In the genomic region with DNA sequence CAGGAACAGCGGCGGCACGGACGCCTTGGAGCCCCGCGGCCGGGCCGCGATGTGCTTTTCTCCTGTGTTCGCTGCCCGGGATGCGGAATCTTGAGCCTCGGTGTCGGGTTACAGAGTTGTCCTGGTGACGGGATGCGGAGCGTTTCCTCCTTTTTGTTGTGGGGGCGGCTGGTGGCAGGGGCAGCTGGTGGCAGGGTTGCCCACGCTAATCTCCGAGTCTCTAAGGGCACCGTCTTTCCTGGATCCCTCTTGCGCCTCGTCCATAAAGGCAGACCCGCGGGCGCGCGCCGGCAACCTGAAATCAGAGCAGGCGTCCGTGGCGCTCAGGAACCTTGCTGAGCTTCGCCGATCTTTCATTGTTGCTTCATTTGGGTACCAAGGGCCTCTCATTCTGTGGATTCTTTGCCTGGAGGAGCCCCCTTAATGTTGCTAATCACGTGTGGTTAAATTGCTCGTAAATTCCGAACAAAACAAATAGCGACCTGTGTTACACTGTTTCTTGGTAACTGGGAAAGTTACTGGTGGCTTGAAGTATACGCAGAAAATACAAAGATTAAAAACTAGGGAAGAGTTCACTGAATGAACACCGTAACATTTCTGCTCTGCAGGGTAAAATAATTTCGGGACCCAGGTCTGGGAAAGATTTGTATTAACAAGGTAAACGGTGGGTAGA, we compare ENCODE assay signal across 8 cellular contexts. TPM values are rescaled to one million over a fixed set of nuclear protein-coding genes. Genes with fewer than 3 reads are reported as not detected.
DNase-seq lines count a peak whose midpoint lies in the region; ATAC-seq and TF ChIP-seq lines count a peak whose summit lies in the region.

No MANE protein-coding gene starts in this region.

- H3K4me1 Mint-ChIP-seq in activated naive CD8-positive, alpha-beta T cell treated with anti-CD3 and anti-CD28 coated beads for 36 hours, result peaks cover 19% of the 10 kb centered on the region

- H3K4me3 ChIP-seq in HUES64 (ENCODE audit: low read length) (peak overlapping the region; percentile 82), osteoblast (ENCODE audit: insufficient read depth, low read length) (peak overlapping the region; percentile 88), aorta (ENCODE audit: low read length in 2 of 2) (peak overlapping the region; percentile 66 to 98)

- H3K27me3 ChIP-seq in HUES64 (ENCODE audit: insufficient read depth, low read length), result no peaks in the 10 kb centered on the region
- no peaks in the 10 kb centered on the region for H3K27me3 ChIP-seq in osteoblast (ENCODE audit: insufficient read depth, low read length)
- no peaks in the 10 kb centered on the region for H3K27me3 ChIP-seq in aorta (ENCODE audit: control insufficient read depth in 1 of 2, insufficient read depth in 2 of 2, low read length in 1 of 2)

- peaks cover 34% of the 10 kb centered on the region for H3K4me1 ChIP-seq in HUES64 (ENCODE audit: insufficient read depth, low read length)
- peaks cover 41% of the 10 kb centered on the region for H3K4me1 ChIP-seq in osteoblast (ENCODE audit: insufficient read depth, low read length)
- peaks cover 0 to 2% of the 10 kb centered on the region in 2 donors for H3K4me1 ChIP-seq in aorta (ENCODE audit: control insufficient read depth in 1 of 2, insufficient read depth in 2 of 2, low read length in 2 of 2)

- no peaks in the 10 kb centered on the region for H3K36me3 Mint-ChIP-seq in activated naive CD8-positive, alpha-beta T cell treated with anti-CD3 and anti-CD28 coated beads for 36 hours

- H3K27ac Mint-ChIP-seq in activated naive CD8-positive, alpha-beta T cell treated with anti-CD3 and anti-CD28 coated beads for 36 hours, result no peak overlapping the region

- H3K27ac ChIP-seq in HUES64 (ENCODE audit: low read depth, low read length) (peak overlapping the region; percentile 96), osteoblast (ENCODE audit: low read depth, low read length) (peak overlapping the region; percentile 79), aorta (ENCODE audit: low read depth in 1 of 2, low read length in 2 of 2) (peak overlapping the region in 1 of 2 donors; percentile 69)

- peak overlapping the region; percentile 81 for H3K4me3 Mint-ChIP-seq in activated naive CD8-positive, alpha-beta T cell treated with anti-CD3 and anti-CD28 coated beads for 36 hours

- peak overlapping the region; percentile 90 for H3K4me2 ChIP-seq in osteoblast (ENCODE audit: insufficient read depth, low read length)

- H2AFZ ChIP-seq in osteoblast (ENCODE audit: low read length), result peak overlapping the region; percentile 73

- H3K9me3 Mint-ChIP-seq in activated naive CD8-positive, alpha-beta T cell treated with anti-CD3 and anti-CD28 coated beads for 36 hours, result no peaks in the 10 kb centered on the region

- H3K36me3 ChIP-seq in HUES64 (ENCODE audit: insufficient read depth, low read length) (peaks cover 19% of the 10 kb centered on the region), osteoblast (ENCODE audit: insufficient read depth, low read length) (peaks cover 3% of the 10 kb centered on the region), aorta (ENCODE audit: control insufficient read depth in 1 of 2, insufficient read depth in 2 of 2, low read length in 1 of 2) (no peaks in the 10 kb centered on the region)

- under 1% methylated on average over 42 of the region's 42 CpGs for whole genome bisulfite sequencing in HUES64
- WGBS in aorta, 2 donors, result 0 to 1% methylated on average over 41 to 42 of the region's 42 CpGs

- H3K27me3 Mint-ChIP-seq in activated naive CD8-positive, alpha-beta T cell treated with anti-CD3 and anti-CD28 coated beads for 36 hours, result peaks cover 49% of the 10 kb centered on the region

- DNase-seq in SKM-1 treated with dmso at 0.1 percent for 144 hours (lab: John Stamatoyannopoulos, UW; ENCODE audit: unreplicated experiment) (peak; percentile 57), SKM-1 (lab: John Stamatoyannopoulos, UW; ENCODE audit: unreplicated experiment) (no peak), RKO (ENCODE audit: low spot score) (peak; percentile 73), head of caudate nucleus (peak; percentile 16 to 81 (median 64)), osteoblast (ENCODE audit: insufficient read length, low spot score, missing footprints) (no peak), aorta (peak; percentile 77 to 85)
- DNase-seq in activated naive CD8-positive, alpha-beta T cell treated with anti-CD3 and anti-CD28 coated beads for 36 hours, result peak; percentile 35

- ATAC-seq in aorta (ENCODE audit: low FRiP score), result peak; percentile 68

- peaks cover 16% of the 10 kb centered on the region for H4K20me1 ChIP-seq in osteoblast (ENCODE audit: insufficient read depth, low read length)

- peak overlapping the region; percentile 97 for H3K9ac ChIP-seq in HUES64 (ENCODE audit: low read depth, low read length)

- H3K79me2 ChIP-seq in osteoblast (ENCODE audit: insufficient read depth, low read length), result peaks cover 44% of the 10 kb centered on the region

- intact Hi-C loops in head of caudate nucleus (cut with DNase I), result no loop called here
- intact Hi-C loops in aorta (cut with DNase I), result loop anchor here in 1 of 2 donors (5.0 kb wide), 2 partner anchors 106 to 436 kb away; a partner anchor contains a TSS

- TF ChIP-seq CTCF in osteoblast (IDR thresholded peaks at IDR 0.05; ENCODE audit: extremely low read depth, low read depth, low read length), result no peak

- H3K9me3 ChIP-seq in HUES64 (ENCODE audit: insufficient read depth, low read depth, low read length), result no peaks in the 10 kb centered on the region
- no peaks in the 10 kb centered on the region for H3K9me3 ChIP-seq in osteoblast (ENCODE audit: low read depth, low read length)
- H3K9me3 ChIP-seq in aorta (ENCODE audit: control insufficient read depth, low read length), result no peaks in the 10 kb centered on the region

RNA-seq across cellular contexts. Expression of a gene that starts 0.8 kb away (rescaled TPM):
- 205 TPM for polyA plus RNA-seq in HUES64 (2013, experiment 1 of 2)
- polyA plus RNA-seq in HUES64 (2013, experiment 2 of 2), result 255 TPM
- total RNA-seq in activated naive CD8-positive, alpha-beta T cell treated with anti-CD3 and anti-CD28 coated beads for 36 hours, result 1 to 10 TPM; 4.2 to 5.2 TPM
- total RNA-seq in osteoblast (183 and 204 TPM in 2 replicates), aorta (100 to 1,000 TPM; 115 to 127 TPM)
- polyA plus RNA-seq in aorta, result 100 to 1,000 TPM; 163 to 185 TPM

Comparison
In these comparisons a context has a peak if more than half of its experiments do, and no peak if none do; other contexts are left out.
1. DNase-seq: peak in SKM-1 treated with dmso at 0.1 percent for 144 hours (single experiment), RKO (single experiment), activated naive CD8-positive, alpha-beta T cell treated with anti-CD3 and anti-CD28 coated beads for 36 hours (single experiment), head of caudate nucleus (42 of 42) and aorta (2 of 2); none in SKM-1 (single experiment) and osteoblast (single experiment).
2. RNA of a gene that starts 0.8 kb away (total RNA-seq): 183 to 204 TPM in osteoblast and 115 to 127 TPM in aorta; 4.2 to 5.2 TPM in activated naive CD8-positive, alpha-beta T cell treated with anti-CD3 and anti-CD28 coated beads for 36 hours; every median in the first group is over 10 times any median in the second.
3. Peak in every context shown above with its lines, with median percentiles within 50 percentile points of each other: H3K4me3 ChIP-seq.